ENCODE assay signal across 8 cellular contexts in genomic region chr16:19389246-19389645, GRCh38. TPM values are rescaled to one million over a fixed set of nuclear protein-coding genes. Genes with fewer than 3 reads are reported as not detected.
DNase-seq lines count a peak whose midpoint lies in the region; ATAC-seq and TF ChIP-seq lines count a peak whose summit lies in the region.

No MANE protein-coding gene starts in this region.

- no peaks in the 10 kb centered on the region for H3K4me1 ChIP-seq in breast epithelium

- no peak for ATAC-seq in HG03095 (IDR thresholded peaks at IDR 0.05; ENCODE audit: unreplicated experiment)
- no peak for ATAC-seq in HG02642 (IDR thresholded peaks at IDR 0.05; ENCODE audit: poor library complexity, unreplicated experiment)

- no peak overlapping the region for H3K27ac ChIP-seq in breast epithelium

- H3K27me3 ChIP-seq in breast epithelium, result no peaks in the 10 kb centered on the region

- H3K9me3 ChIP-seq in breast epithelium, result no peaks in the 10 kb centered on the region

- TF ChIP-seq CTCF in LNCaP clone FGC (IDR thresholded peaks at IDR 0.05; ENCODE audit: control insufficient read depth, extremely low read depth, insufficient read depth), result peak; percentile 58
- peak in 2 of 3 donors; percentile 55 to 64 for TF ChIP-seq CTCF in breast epithelium (IDR thresholded peaks at IDR 0.05)

- no peak for TF ChIP-seq POLR2A in breast epithelium (IDR thresholded peaks at IDR 0.05)

- intact Hi-C loops in breast epithelium (cut with DNase I; ENCODE audit: low total_unique reads), result no loop called here

- no peak overlapping the region for H3K4me3 ChIP-seq in LNCaP clone FGC (ENCODE audit: low read depth, low read length)
- H3K4me3 ChIP-seq in breast epithelium, result no peak overlapping the region

- no peaks in the 10 kb centered on the region for H3K36me3 ChIP-seq in breast epithelium

- DNase-seq in DMS79 (lab: John Stamatoyannopoulos, UW) (peak; percentile 57), LNCaP clone FGC (ENCODE audit: low read depth) (no peak), T follicular helper cell (ENCODE audit: low read depth) (peak; percentile 4), breast epithelium (ENCODE audit: low spot score in 2 of 2) (peak; percentile 39 to 70), myocyte (ENCODE audit: low read depth) (peak; percentile 24), foreskin melanocyte (no peak)

RNA-seq across cellular contexts. Expression of gene TMC5, which starts 28.4 kb away (rescaled TPM):
- total RNA-seq in breast epithelium, result 10 to 100 TPM in 2 of 3 donors, under 1 TPM in 1; under 0.01 to 40.3 (median 28.8) TPM
- total RNA-seq in myocyte, result not detected in 2 replicates
- polyA plus RNA-seq in myocyte (2012), result 0.05 TPM

Comparison
In these comparisons a context has a peak if more than half of its experiments do, and no peak if none do; other contexts are left out.
1. DNase-seq: peak in DMS79 (single experiment), T follicular helper cell (single experiment), breast epithelium (2 of 2) and myocyte (single experiment); none in LNCaP clone FGC (single experiment) and foreskin melanocyte (single experiment).